18 cellular contexts compared by ENCODE assay signal in the genomic region with DNA sequence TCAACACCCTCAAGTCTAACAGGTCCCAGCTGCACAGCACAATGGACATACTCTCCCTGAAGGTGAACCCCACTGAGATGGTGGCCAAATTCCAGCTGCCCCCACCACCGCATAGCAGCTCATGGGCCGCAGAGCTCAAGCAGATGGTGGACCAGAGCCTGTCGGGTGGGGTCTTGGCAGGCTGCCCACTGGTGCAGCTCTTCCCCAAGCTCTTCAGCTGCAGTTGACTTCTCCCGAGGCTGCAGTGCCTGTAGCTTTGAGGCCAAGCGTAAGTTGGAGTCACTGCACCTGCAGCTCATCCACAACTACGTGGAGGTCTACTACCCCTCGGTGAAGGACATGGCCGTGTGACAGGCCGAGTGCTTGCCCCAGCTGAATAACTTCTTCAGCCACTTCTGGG.
"Had no signal": no experiment of that assay in that cellular context is flagged by ENCODE, and none has a peak within 500 bp of the region (broad histone marks: within the 10 kb centered on the region; RNA-seq: fewer than 3 reads in every experiment).

No MANE protein-coding gene starts in this region.

- DNase-seq: cortex of kidney; effector memory CD4-positive, alpha-beta T cell; esophagus squamous epithelium; foreskin fibroblast; glutamatergic neuron; islet precursor cell; mammary epithelial cell; naive thymus-derived CD4-positive, alpha-beta T cell; nephron progenitor cell; posterior cingulate gyrus; stimulated activated CD4-positive, alpha-beta T cell treated with anti-CD3 and anti-CD28 coated beads, Interleukin-2, amount 100 ng/mL, for 24 hours; stimulated activated CD4-positive, alpha-beta T cell treated with anti-CD3 and anti-CD28 coated beads, Interleukin-4, amount 100 ng/mL, for 4 hours; stimulated activated naive CD4-positive, alpha-beta T cell; stomach; uterus had no signal

- H3K27ac ChIP-seq: esophagus squamous epithelium, gastroesophageal sphincter, neutrophil, skin epidermis, stomach, uterus had no signal

- H3K4me3 ChIP-seq: esophagus squamous epithelium, gastroesophageal sphincter, skin epidermis, stomach, uterus had no signal

- H3K36me3 ChIP-seq: esophagus squamous epithelium, gastroesophageal sphincter, neutrophil, stomach, uterus had no signal

- H3K27me3 ChIP-seq: esophagus squamous epithelium, gastroesophageal sphincter, stomach, uterus had no signal

- H3K9me3 ChIP-seq: neutrophil, uterus had no signal

- H3K4me1 ChIP-seq: esophagus squamous epithelium, gastroesophageal sphincter, uterus had no signal
